ENCODE assay signal across 8 cellular contexts in genomic region chr16:31873556-31874353, GRCh38. TPM values are rescaled to one million over a fixed set of nuclear protein-coding genes. Genes with fewer than 3 reads are reported as not detected.
DNase-seq lines count a peak whose midpoint lies in the region; ATAC-seq and TF ChIP-seq lines count a peak whose summit lies in the region.

Gene ZNF267 (plus strand): TSS chr16:31873807. CDS start chr16:31873967, 160 bp downstream.

- peak within 1 kb of the TSS; percentile 100 for H3K4me3 Mint-ChIP-seq in activated T-helper 17 cell treated with anti-CD3 and anti-CD28 coated beads, Interleukin-2, amount 50 U/mL, for 72 hours
- peak within 1 kb of the TSS; percentile 94 for H3K4me3 Mint-ChIP-seq in natural killer cell treated with Interleukin-12 subunit alpha and Interleukin-12 subunit beta and Interleukin-15 and Interleukin-18, amount 100 ng/mL, for 72 hours

- peak within 1 kb of the TSS; percentile 100 for H3K27ac Mint-ChIP-seq in activated T-helper 17 cell treated with anti-CD3 and anti-CD28 coated beads, Interleukin-2, amount 50 U/mL, for 72 hours
- H3K27ac Mint-ChIP-seq in natural killer cell treated with Interleukin-12 subunit alpha and Interleukin-12 subunit beta and Interleukin-15 and Interleukin-18, amount 100 ng/mL, for 72 hours = peak within 1 kb of the TSS; percentile 94 to 99

- no peak for TF ChIP-seq CTCF in fibroblast of mammary gland (conservative IDR thresholded peaks at IDR 0.05; ENCODE audit: control insufficient read depth, insufficient read depth, low read depth, low read length)

- no peaks in the 10 kb centered on the region for H3K27me3 Mint-ChIP-seq in activated T-helper 17 cell treated with anti-CD3 and anti-CD28 coated beads, Interleukin-2, amount 50 U/mL, for 72 hours
- H3K27me3 Mint-ChIP-seq in natural killer cell treated with Interleukin-12 subunit alpha and Interleukin-12 subunit beta and Interleukin-15 and Interleukin-18, amount 100 ng/mL, for 72 hours = no peaks in the 10 kb centered on the region

- peaks cover 61% of the 10 kb centered on the region for H3K36me3 Mint-ChIP-seq in activated T-helper 17 cell treated with anti-CD3 and anti-CD28 coated beads, Interleukin-2, amount 50 U/mL, for 72 hours (ENCODE audit: low read depth)
- H3K36me3 Mint-ChIP-seq in natural killer cell treated with Interleukin-12 subunit alpha and Interleukin-12 subunit beta and Interleukin-15 and Interleukin-18, amount 100 ng/mL, for 72 hours = peaks cover 37% of the 10 kb centered on the region

- peak; percentile 95 for DNase-seq in DMS53 (lab: John Stamatoyannopoulos, UW)
- peak; percentile 90 for DNase-seq in RPMI7951 (ENCODE audit: low read depth)
- DNase-seq in fibroblast of mammary gland (ENCODE audit: low read depth) = peak; percentile 89
- DNase-seq in natural killer cell treated with Interleukin-12 subunit alpha and Interleukin-12 subunit beta and Interleukin-15 and Interleukin-18, amount 100 ng/mL, for 72 hours (ENCODE audit: low spot score) = peak; percentile 95
- peak; percentile 91 for DNase-seq in stimulated activated naive CD8-positive, alpha-beta T cell treated with anti-CD3 and anti-CD28 coated beads, Interleukin-15, Interleukin-2, amounts not matched to agents 100 U/mL and 50 U/mL, for 24 hours

- H3K9me3 Mint-ChIP-seq in activated T-helper 17 cell treated with anti-CD3 and anti-CD28 coated beads, Interleukin-2, amount 50 U/mL, for 72 hours = no peaks in the 10 kb centered on the region
- H3K9me3 Mint-ChIP-seq in natural killer cell treated with Interleukin-12 subunit alpha and Interleukin-12 subunit beta and Interleukin-15 and Interleukin-18, amount 100 ng/mL, for 72 hours = no peaks in the 10 kb centered on the region

- H3K4me1 Mint-ChIP-seq in activated T-helper 17 cell treated with anti-CD3 and anti-CD28 coated beads, Interleukin-2, amount 50 U/mL, for 72 hours = peaks cover 29% of the 10 kb centered on the region
- H3K4me1 Mint-ChIP-seq in natural killer cell treated with Interleukin-12 subunit alpha and Interleukin-12 subunit beta and Interleukin-15 and Interleukin-18, amount 100 ng/mL, for 72 hours (ENCODE audit: low read depth in 2 of 2) = peaks cover 50 to 59% of the 10 kb centered on the region in 2 donors

- peaks cover 37% of the 10 kb centered on the region for H3K36me3 ChIP-seq in KOPT-K1 (ENCODE audit: insufficient read depth, low read length)

- peak within 1 kb of the TSS; percentile 91 for H3K4me3 ChIP-seq in fibroblast of mammary gland (ENCODE audit: control insufficient read depth, low read depth, low read length)

- H3K27ac ChIP-seq in KOPT-K1 (ENCODE audit: low read depth, low read length, poor library complexity, severe bottlenecking) = peak within 1 kb of the TSS; percentile 94

- peak; percentile 51 for ATAC-seq in GM21723 (IDR thresholded peaks at IDR 0.05; ENCODE audit: unreplicated experiment)
- ATAC-seq in activated T-helper 17 cell treated with anti-CD3 and anti-CD28 coated beads, Interleukin-2, amount 50 U/mL, for 72 hours (replicated peaks) = peak; percentile 34
- peak; percentile 81 to 86 for ATAC-seq in natural killer cell treated with Interleukin-12 subunit alpha and Interleukin-12 subunit beta and Interleukin-15 and Interleukin-18, amount 100 ng/mL, for 72 hours
- peak; percentile 42 for ATAC-seq in stimulated activated naive CD8-positive, alpha-beta T cell treated with anti-CD3 and anti-CD28 coated beads, Interleukin-15, Interleukin-2, amounts not matched to agents 100 U/mL and 50 U/mL, for 24 hours

- H3K9me3 ChIP-seq in KOPT-K1 (ENCODE audit: insufficient read depth, low read length, poor library complexity, severe bottlenecking) = peaks cover 23% of the 10 kb centered on the region

RNA-seq across cellular contexts. Expression of gene ZNF267, which starts in this region (rescaled TPM):
- 12.6 and 14.8 TPM in 2 replicates for total RNA-seq in RPMI7951 (2014; rRNA removed; shearing (Covaris generic))
- 100 to 1,000 TPM in 1 of 2 donors, 10 to 100 TPM in 1; 73.8 to 168 TPM for total RNA-seq in activated T-helper 17 cell treated with anti-CD3 and anti-CD28 coated beads, Interleukin-2, amount 50 U/mL, for 72 hours
- total RNA-seq in natural killer cell treated with Interleukin-12 subunit alpha and Interleukin-12 subunit beta and Interleukin-15 and Interleukin-18, amount 100 ng/mL, for 72 hours = 100 to 1,000 TPM in 1 of 2 donors, 10 to 100 TPM in 1; 95.3 to 129 TPM

Comparison
In these comparisons a context has a peak if more than half of its experiments do, and no peak if none do; other contexts are left out.
1. Peak in every context shown above with its lines: DNase-seq, ATAC-seq, H3K4me3 ChIP-seq and H3K27ac ChIP-seq.